26 cellular contexts compared by ENCODE assay signal in genomic region chr17:18891541-18891940, GRCh38.
"Had no signal": no experiment of that assay in that cellular context is flagged by ENCODE, and none has a peak within 500 bp of the region (broad histone marks: within the 10 kb centered on the region; RNA-seq: fewer than 3 reads in every experiment).

No MANE protein-coding gene starts in this region.

- H3K27me3 Mint-ChIP-seq: activated B cell treated with CpG ODN at 0.5 μM for 24 hours; activated CD4-positive, alpha-beta memory T cell treated with anti-CD3 and anti-CD28 coated beads for 36 hours; activated CD4-positive, alpha-beta T cell treated with anti-CD3 and anti-CD28 coated beads for 36 hours; activated naive CD4-positive, alpha-beta T cell treated with anti-CD3 and anti-CD28 coated beads, Interleukin-2, amount 10 ng/mL, durations not matched to agents 7 days and 5 days; brain; effector memory CD8-positive, alpha-beta T cell; naive B cell; T-helper 17 cell had no signal

- H3K4me1 Mint-ChIP-seq: activated naive CD4-positive, alpha-beta T cell treated with anti-CD3 and anti-CD28 coated beads, Interleukin-2, amount 10 ng/mL, durations not matched to agents 7 days and 5 days; neural progenitor cell had no signal

- H3K27me3 ChIP-seq: colonic mucosa, dorsolateral prefrontal cortex, esophagus muscularis mucosa, neural progenitor cell, spleen, upper lobe of left lung had no signal

- H3K4me3 ChIP-seq: colonic mucosa, dorsolateral prefrontal cortex, esophagus muscularis mucosa, lower lobe of right lung, neural progenitor cell, spleen, thoracic aorta, upper lobe of left lung had no signal

- H3K9me3 ChIP-seq: colonic mucosa, lower lobe of right lung, thoracic aorta, upper lobe of left lung had no signal

- H3K4me1 ChIP-seq: colonic mucosa, lower lobe of right lung, neural progenitor cell, upper lobe of left lung had no signal

- DNase-seq: activated B cell treated with CpG ODN at 0.5 μM for 24 hours; activated CD4-positive, alpha-beta memory T cell treated with anti-CD3 and anti-CD28 coated beads for 36 hours; activated CD4-positive, alpha-beta T cell treated with anti-CD3 and anti-CD28 coated beads for 36 hours; activated effector memory CD4-positive, alpha-beta T cell treated with anti-CD3 and anti-CD28 coated beads, Interleukin-2, amount 50 U/mL, for 16 hours; activated naive CD4-positive, alpha-beta T cell treated with anti-CD3 and anti-CD28 coated beads, Interleukin-2, amount 10 ng/mL, durations not matched to agents 7 days and 5 days; activated T-cell treated with anti-CD3 and anti-CD28 coated beads for 4 hours; aorta; central memory CD4-positive, alpha-beta T cell; colonic mucosa; dorsolateral prefrontal cortex; effector memory CD8-positive, alpha-beta T cell; hypothalamus; islet precursor cell; left colon; lower lobe of right lung; naive B cell; spleen; stimulated activated CD4-positive, alpha-beta T cell treated with anti-CD3 and anti-CD28 coated beads, Interleukin-4, amount 100 ng/mL, for 24 hours; stimulated activated naive CD4-positive, alpha-beta T cell treated with Interleukin-2 at 50 U/mL for 16 hours; SW 1271; T-helper 17 cell; upper lobe of left lung had no signal

- H3K9ac ChIP-seq: neural progenitor cell had no signal

- H3K27ac Mint-ChIP-seq: activated B cell treated with CpG ODN at 0.5 μM for 24 hours; activated CD4-positive, alpha-beta memory T cell treated with anti-CD3 and anti-CD28 coated beads for 36 hours; activated CD4-positive, alpha-beta T cell treated with anti-CD3 and anti-CD28 coated beads for 36 hours; activated naive CD4-positive, alpha-beta T cell treated with anti-CD3 and anti-CD28 coated beads, Interleukin-2, amount 10 ng/mL, durations not matched to agents 7 days and 5 days; neural progenitor cell; T-helper 17 cell had no signal

- ATAC-seq: activated CD4-positive, alpha-beta T cell treated with anti-CD3 and anti-CD28 coated beads for 36 hours; effector memory CD8-positive, alpha-beta T cell; left colon; lower lobe of right lung; T-helper 17 cell had no signal

- H3K9me3 Mint-ChIP-seq: activated B cell treated with CpG ODN at 0.5 μM for 24 hours; activated CD4-positive, alpha-beta memory T cell treated with anti-CD3 and anti-CD28 coated beads for 36 hours; effector memory CD8-positive, alpha-beta T cell had no signal

- H3K27ac ChIP-seq: colonic mucosa, lower lobe of right lung, neural progenitor cell, spleen, thoracic aorta, upper lobe of left lung had no signal

- H2AFZ ChIP-seq: neural progenitor cell had no signal

- H3K4me3 Mint-ChIP-seq: activated B cell treated with CpG ODN at 0.5 μM for 24 hours; activated CD4-positive, alpha-beta memory T cell treated with anti-CD3 and anti-CD28 coated beads for 36 hours; activated CD4-positive, alpha-beta T cell treated with anti-CD3 and anti-CD28 coated beads for 36 hours; activated naive CD4-positive, alpha-beta T cell treated with anti-CD3 and anti-CD28 coated beads, Interleukin-2, amount 10 ng/mL, durations not matched to agents 7 days and 5 days; brain; effector memory CD8-positive, alpha-beta T cell; naive B cell; neural progenitor cell; T-helper 17 cell had no signal

- H3K4me2 ChIP-seq: neural progenitor cell had no signal
